Comparison of ENCODE assay signal across 19 cellular contexts in genomic region chr12:6219980-6220379, GRCh38. TPM values are rescaled to one million over a fixed set of nuclear protein-coding genes. Genes with fewer than 3 reads are reported as not detected.
A peak's percentile ranks its signal among the peaks of the same experiment; 100 is the strongest.
DNase-seq lines count a peak whose midpoint lies in the region; ATAC-seq and TF ChIP-seq lines count a peak whose summit lies in the region.
"Had no signal": no experiment of that assay in that cellular context is flagged by ENCODE, and none has a peak within 500 bp of the region (broad histone marks: within the 10 kb centered on the region; RNA-seq: fewer than 3 reads in every experiment).

No MANE protein-coding gene starts in this region.

- peaks cover 2 to 96% (median 63%) of the 10 kb centered on the region in 12 donors for H3K4me1 ChIP-seq in heart left ventricle
- H3K4me1 ChIP-seq in foreskin keratinocyte, result peaks cover 49% of the 10 kb centered on the region
- H3K4me1 ChIP-seq in trophoblast cell (ENCODE audit: control insufficient read depth in 1 of 2, insufficient read depth in 2 of 2, low read length in 2 of 2), result peaks cover 47 to 64% of the 10 kb centered on the region in 2 experiments
- H3K4me1 ChIP-seq in adrenal gland (replicated peaks in 1 of 2), result peaks cover 50 to 85% of the 10 kb centered on the region in 2 donors

- no peaks in the 10 kb centered on the region for H3K36me3 Mint-ChIP-seq in progenitor cell of endocrine pancreas (ENCODE audit: insufficient read depth)
- H3K36me3 Mint-ChIP-seq: activated naive CD8-positive, alpha-beta T cell; CD4-positive, alpha-beta memory T cell had no signal

- intact Hi-C loops in heart left ventricle (cut with DNase I) (loop anchor here in 1 of 10 donors (2.0 kb wide), 1 partner anchor 15 kb away; no protein-coding TSS in a partner anchor), Right ventricle myocardium superior (cut with DNase I) (no loop called here), adrenal gland (cut with DNase I) (no loop called here)

- 53 to 61% (median 56%) methylated on average over 6 of the region's 6 CpGs for WGBS in heart left ventricle, 4 donors
- no CpG with 5 or more reads among the region's 6 CpGs for WGBS in trophoblast cell (ENCODE audit: extremely low coverage, insufficient coverage, insufficient read length)
- 76 to 88% (median 86%) methylated on average over 6 of the region's 6 CpGs for WGBS in adrenal gland, 4 donors

- H2BK120ac ChIP-seq in trophoblast cell (ENCODE audit: insufficient read depth, low read length, poor library complexity), result no peak overlapping the region

- DNase-seq in heart left ventricle (peak in 2 of 5 donors; percentile 47 to 57), Right ventricle myocardium superior (no peak), foreskin keratinocyte (no peak), trophoblast cell (no peak), WERI-Rb-1 (no peak), adrenal gland (no peak), midbrain (lab: John Stamatoyannopoulos, UW) (no peak), progenitor cell of endocrine pancreas (ENCODE audit: low spot score, unreplicated experiment) (no peak)
- DNase-seq: activated CD4-positive, CD25-positive, alpha-beta regulatory T cell; activated CD8-positive, alpha-beta memory T cell treated with anti-CD3 and anti-CD28 coated beads, Interleukin-2, amount 50 U/mL, for 48 hours; CD4-positive, alpha-beta memory T cell; hypothalamus; NCI-H1417; NCI-H226; OCI-M1; stimulated activated CD4-positive, alpha-beta T cell treated with anti-CD3 and anti-CD28 coated beads, Interleukin-15, amount 100 ng/mL, for 24 hours; SW 1271 had no signal

- no peak overlapping the region for H3K23ac ChIP-seq in trophoblast cell (ENCODE audit: low read length)

- peak overlapping the region; percentile 1 for H2BK12ac ChIP-seq in trophoblast cell (ENCODE audit: low read length)

- H3K9me3 Mint-ChIP-seq in progenitor cell of endocrine pancreas (ENCODE audit: low read depth), result no peaks in the 10 kb centered on the region
- H3K9me3 Mint-ChIP-seq: CD4-positive, alpha-beta memory T cell had no signal

- H2BK5ac ChIP-seq in trophoblast cell (ENCODE audit: low read depth, low read length, poor library complexity), result no peak overlapping the region

- H3K14ac ChIP-seq in trophoblast cell (ENCODE audit: low read length), result peak overlapping the region; percentile 1

- H3K4me2 ChIP-seq in trophoblast cell (ENCODE audit: low read length), result no peak overlapping the region

- H3K79me2 ChIP-seq in trophoblast cell (ENCODE audit: control insufficient read depth, insufficient read depth, low read length, poor library complexity), result peaks cover 11% of the 10 kb centered on the region

- H3K27ac Mint-ChIP-seq in progenitor cell of endocrine pancreas, result no peak overlapping the region
- H3K27ac Mint-ChIP-seq: activated naive CD8-positive, alpha-beta T cell; CD4-positive, alpha-beta memory T cell had no signal

- H3K9ac ChIP-seq in trophoblast cell (ENCODE audit: low read length), result no peak overlapping the region

- H3K36me3 ChIP-seq in heart left ventricle, result peaks cover 0 to 31% (median 0%) of the 10 kb centered on the region in 9 donors
- peaks cover 15 to 25% of the 10 kb centered on the region in 2 experiments for H3K36me3 ChIP-seq in trophoblast cell (ENCODE audit: control insufficient read depth in 1 of 2, insufficient read depth in 2 of 2, low read length in 2 of 2)
- H3K36me3 ChIP-seq in WERI-Rb-1, result no peaks in the 10 kb centered on the region
- H3K36me3 ChIP-seq in adrenal gland (replicated peaks in 1 of 2), result no peaks in the 10 kb centered on the region

- no peak overlapping the region for H2AK5ac ChIP-seq in trophoblast cell (ENCODE audit: low read length)

- peaks cover 19% of the 10 kb centered on the region for H3K4me1 Mint-ChIP-seq in progenitor cell of endocrine pancreas (ENCODE audit: low read depth)

- H3K9me3 ChIP-seq in heart left ventricle (no peaks in the 10 kb centered on the region), trophoblast cell (ENCODE audit: insufficient read depth, low read depth, low read length) (no peaks in the 10 kb centered on the region), WERI-Rb-1 (ENCODE audit: severe bottlenecking) (no peaks in the 10 kb centered on the region), adrenal gland (replicated peaks in 1 of 3) (no peaks in the 10 kb centered on the region)

- H4K12ac ChIP-seq in trophoblast cell (ENCODE audit: low read depth, low read length), result no peak overlapping the region

- no peak overlapping the region for H4K91ac ChIP-seq in trophoblast cell (ENCODE audit: low read depth, low read length)

- no peak overlapping the region for H3K4me3 Mint-ChIP-seq in progenitor cell of endocrine pancreas (ENCODE audit: low read depth)
- H3K4me3 Mint-ChIP-seq: activated naive CD8-positive, alpha-beta T cell; CD4-positive, alpha-beta memory T cell had no signal

- ATAC-seq in heart left ventricle (peak; percentile 9 to 52 (median 24)), Right ventricle myocardium superior (ENCODE audit: poor library complexity) (no peak), foreskin keratinocyte (no peak)

- H2AFZ ChIP-seq in trophoblast cell (ENCODE audit: insufficient read depth, low read length, poor library complexity), result no peak overlapping the region

- no peak overlapping the region for H4K8ac ChIP-seq in trophoblast cell (ENCODE audit: low read depth, low read length)

- H3K4me3 ChIP-seq in heart left ventricle (no peak overlapping the region), trophoblast cell (ENCODE audit: low read depth, low read length) (no peak overlapping the region), WERI-Rb-1 (ENCODE audit: low read depth, low read length) (no peak overlapping the region), adrenal gland (no peak overlapping the region)

- no peaks in the 10 kb centered on the region for H3K27me3 ChIP-seq in heart left ventricle
- H3K27me3 ChIP-seq in foreskin keratinocyte, result no peaks in the 10 kb centered on the region
- H3K27me3 ChIP-seq in trophoblast cell (ENCODE audit: insufficient read depth, low read length), result no peaks in the 10 kb centered on the region
- no peaks in the 10 kb centered on the region for H3K27me3 ChIP-seq in WERI-Rb-1 (ENCODE audit: insufficient read depth, low read depth, severe bottlenecking)
- no peaks in the 10 kb centered on the region for H3K27me3 ChIP-seq in adrenal gland

- H3K27ac ChIP-seq in heart left ventricle (peak overlapping the region; percentile 9 to 99 (median 70)), foreskin keratinocyte (peak overlapping the region; percentile 97), trophoblast cell (ENCODE audit: low read depth, low read length) (no peak overlapping the region), WERI-Rb-1 (no peak overlapping the region), adrenal gland (peak overlapping the region in 1 of 5 donors; percentile 65)
- H3K27ac ChIP-seq: 22Rv1 had no signal

- peak overlapping the region; percentile 15 for H3K18ac ChIP-seq in trophoblast cell (ENCODE audit: low read length)

- TF ChIP-seq CTCF in heart left ventricle (IDR thresholded peaks at IDR 0.05) (no peak), foreskin keratinocyte (conservative IDR thresholded peaks at IDR 0.05) (no peak), WERI-Rb-1 (IDR thresholded peaks at IDR 0.05; ENCODE audit: low read depth, low read length) (no peak), adrenal gland (IDR thresholded peaks at IDR 0.05) (no peak), progenitor cell of endocrine pancreas (IDR thresholded peaks at IDR 0.05; ENCODE audit: unreplicated experiment) (no peak)

- H3K4ac ChIP-seq in trophoblast cell (ENCODE audit: low read depth, low read length), result peak overlapping the region; percentile 8

- H3K27me3 Mint-ChIP-seq in progenitor cell of endocrine pancreas, result peaks cover 27% of the 10 kb centered on the region
- H3K27me3 Mint-ChIP-seq: activated naive CD8-positive, alpha-beta T cell had no signal

- no peak for TF ChIP-seq POLR2A in heart left ventricle (IDR thresholded peaks at IDR 0.05)
- no peak for TF ChIP-seq POLR2A in adrenal gland (IDR thresholded peaks at IDR 0.05)

- H3K79me1 ChIP-seq in trophoblast cell (ENCODE audit: low read length), result peaks cover 17% of the 10 kb centered on the region

RNA-seq across cellular contexts. Expression of gene CD9, which starts 19.8 kb away (rescaled TPM):
- total RNA-seq in heart left ventricle (10 to 100 TPM; 29.9 to 96.1 (median 54.7) TPM), Right ventricle myocardium superior (51.9 TPM), foreskin keratinocyte (577 and 589 TPM in 2 replicates), adrenal gland (100 to 1,000 TPM; 165 to 461 (median 322) TPM), progenitor cell of endocrine pancreas (6.0 and 10.8 TPM in 2 replicates)
- polyA plus RNA-seq in heart left ventricle (10 to 100 TPM; 63.2 to 87.4 TPM), foreskin keratinocyte (620 and 648 TPM in 2 replicates), adrenal gland (100 to 1,000 TPM in 2 of 3 donors, 10 to 100 TPM in 1; 66.3 to 244 (median 139) TPM)
- 675 and 739 TPM in 2 replicates for polyA plus RNA-seq in trophoblast cell (2013)

Comparison
In these comparisons a context has a peak if more than half of its experiments do, and no peak if none do; other contexts are left out.
1. ATAC-seq: peak in heart left ventricle (4 of 4); none in Right ventricle myocardium superior (single experiment) and foreskin keratinocyte (single experiment).
2. H3K27ac ChIP-seq: peak in heart left ventricle (12 of 12) and foreskin keratinocyte (single experiment); none in trophoblast cell (single experiment) and WERI-Rb-1 (single experiment).